Comparison of ENCODE assay signal across 8 cellular contexts in genomic region chr2:27050281-27050995, GRCh38. TPM values are rescaled to one million over a fixed set of nuclear protein-coding genes. Genes with fewer than 3 reads are reported as not detected.
DNase-seq lines count a peak whose midpoint lies in the region; TF ChIP-seq lines count a peak whose summit lies in the region.

No MANE protein-coding gene starts in this region.

- no peaks in the 10 kb centered on the region for H3K9me3 ChIP-seq in endocrine pancreas (ENCODE audit: control insufficient read depth, low read length)

- H3K4me3 ChIP-seq in endocrine pancreas (ENCODE audit: control insufficient read depth, insufficient read depth, low read length): peak overlapping the region; percentile 70

- no peaks in the 10 kb centered on the region for H3K27me3 ChIP-seq in endocrine pancreas (ENCODE audit: control insufficient read depth, insufficient read depth, low read length)

- H3K9ac ChIP-seq in endocrine pancreas (ENCODE audit: control insufficient read depth, insufficient read depth, low read length): peak overlapping the region; percentile 79

- no peak for TF ChIP-seq CTCF in GM20000 (IDR thresholded peaks at IDR 0.05; ENCODE audit: extremely low read depth, missing control alignments)

- H3K4me1 ChIP-seq in endocrine pancreas (ENCODE audit: control insufficient read depth, insufficient read depth, low read length): no peaks in the 10 kb centered on the region

- H3K36me3 ChIP-seq in endocrine pancreas (ENCODE audit: control insufficient read depth, insufficient read depth, low read length): no peaks in the 10 kb centered on the region

- DNase-seq in COLO829 (ENCODE audit: low spot score) (peak; percentile 94), GM20000 (ENCODE audit: low spot score) (peak; percentile 90), HS-5 (ENCODE audit: low read depth) (peak; percentile 98), mesenteric fat pad (ENCODE audit: low spot score) (peak; percentile 96)
- peak; percentile 66 for DNase-seq in NK-92 treated with Interleukin-12 subunit alpha and Interleukin-12 subunit beta, amount 100 ng/mL, for 24 hours (lab: John Stamatoyannopoulos, UW)
- peak; percentile 85 to 98 (median 97) for DNase-seq in activated CD8-positive, alpha-beta memory T cell treated with anti-CD3 and anti-CD28 coated beads for 48 hours (ENCODE audit: low read depth in 2 of 3, low spot score in 2 of 3)
- peak; percentile 87 for DNase-seq in stimulated activated CD8-positive, alpha-beta memory T cell treated with anti-CD3 and anti-CD28 coated beads, Interleukin-15, amount 100 ng/mL, for 24 hours (ENCODE audit: low read depth)

RNA-seq across cellular contexts. Expression of gene AGBL5, which starts 1.0 kb away (rescaled TPM):
- total RNA-seq in mesenteric fat pad: 20.3 TPM

RNA-seq across cellular contexts. Expression of gene TMEM214, which starts 17.7 kb away (rescaled TPM):
- total RNA-seq in mesenteric fat pad: 148 TPM

RNA-seq across cellular contexts. Expression of gene OST4, which starts 21.0 kb away (rescaled TPM):
- 275 TPM for total RNA-seq in mesenteric fat pad

RNA-seq across cellular contexts. Expression of gene EMILIN1, which starts 28.0 kb away (rescaled TPM):
- 77.4 TPM for total RNA-seq in mesenteric fat pad

RNA-seq across cellular contexts. Expression of gene KHK, which starts 36.1 kb away (rescaled TPM):
- total RNA-seq in mesenteric fat pad: 4.7 TPM

Comparison
In these comparisons a context has a peak if more than half of its experiments do, and no peak if none do; other contexts are left out.
1. Peak in every context shown above with its lines: DNase-seq and H3K4me3 ChIP-seq.